2 cellular contexts compared by ENCODE assay signal in genomic region chr4:187209921-187210613, GRCh38.
TF ChIP-seq lines count a peak whose summit lies in the region.

No MANE protein-coding gene starts in this region.

TF ChIP-seq in IMR-90, 13 proteins besides CTCF, POLR2A, EP300 and RAD21 (continued from another document):
- TF ChIP-seq ELK1 (IDR thresholded peaks at IDR 0.05; ENCODE audit: borderline replicate concordance, low read depth, low read length): no peak
- peak; percentile 51; the same call in 1 of the 2 replicates for TF ChIP-seq MAFK (IDR thresholded peaks at IDR 0.05; ENCODE audit: low read depth, low read length)
- peak; percentile 40 for TF ChIP-seq RCOR1 (IDR thresholded peaks at IDR 0.05; ENCODE audit: insufficient replicate concordance, low read length)
- TF ChIP-seq NFE2L2 (IDR thresholded peaks at IDR 0.05; ENCODE audit: low read depth, low read length): no peak
- TF ChIP-seq USF2 (IDR thresholded peaks at IDR 0.05; ENCODE audit: low read depth, low read length): no peak

TF ChIP-seq in WTC11, 78 proteins besides CTCF, POLR2A, EP300 and RAD21 (continued from another document):
- TF ChIP-seq STAT6 (CRISPR knock-in tag; conservative IDR thresholded peaks at IDR 0.05; ENCODE audit: low read depth) (no peak), EMX1 (CRISPR knock-in tag; IDR thresholded peaks at IDR 0.05) (no peak)
TF ChIP-seq in WTC11: peak in this region for 0.
